Comparison of ENCODE assay signal across 1 cellular context in the genomic region with DNA sequence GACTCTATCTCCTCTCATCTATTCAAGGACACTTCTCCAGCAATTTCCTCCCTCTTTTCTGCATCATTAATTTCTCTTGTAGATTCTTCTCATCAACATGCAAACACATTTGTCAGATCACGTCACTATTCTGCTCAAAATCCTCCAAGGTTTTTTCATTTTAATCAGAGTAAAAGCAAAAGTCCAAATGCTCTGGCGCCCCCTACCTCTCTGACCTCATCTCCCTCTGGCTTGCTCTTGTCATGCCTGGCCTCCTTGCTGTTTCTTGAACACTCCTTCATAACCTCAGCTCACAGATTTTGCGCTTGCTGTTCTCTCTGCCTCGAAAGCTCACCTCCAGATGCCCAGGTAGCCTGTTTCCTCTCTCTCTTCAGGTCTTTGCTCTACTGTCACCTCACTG.
TF ChIP-seq lines count a peak whose summit lies in the region.

No MANE protein-coding gene starts in this region.

TF ChIP-seq in endothelial cell of umbilical vein, 7 proteins besides CTCF, POLR2A, EP300 and RAD21 (continued from another document):
- TF ChIP-seq, protein P1, sequence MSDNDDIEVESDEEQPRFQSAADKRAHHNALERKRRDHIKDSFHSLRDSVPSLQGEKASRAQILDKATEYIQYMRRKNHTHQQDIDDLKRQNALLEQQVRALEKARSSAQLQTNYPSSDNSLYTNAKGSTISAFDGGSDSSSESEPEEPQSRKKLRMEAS (IDR thresholded peaks at IDR 0.05; ENCODE audit: insufficient read depth, insufficient read length) = no peak
- TF ChIP-seq POLR2AphosphoS5 (IDR thresholded peaks at IDR 0.05; ENCODE audit: insufficient read depth, low read depth, low read length) = no peak
TF ChIP-seq in endothelial cell of umbilical vein: peak in this region for 0.
